13 cellular contexts compared by ENCODE assay signal in genomic region chr3:194540268-194540937, GRCh38. TPM values are rescaled to one million over a fixed set of nuclear protein-coding genes. Genes with fewer than 3 reads are reported as not detected.
DNase-seq lines count a peak whose midpoint lies in the region; ATAC-seq, FAIRE-seq and TF ChIP-seq lines count a peak whose summit lies in the region.
"Had no signal": no experiment of that assay in that cellular context is flagged by ENCODE, and none has a peak within 500 bp of the region (broad histone marks: within the 10 kb centered on the region; RNA-seq: fewer than 3 reads in every experiment).

No MANE protein-coding gene starts in this region.

- ATAC-seq in HepG2 (no peak), right lobe of liver (no peak), lung (ENCODE audit: insufficient read depth, low FRiP score) (no peak), upper lobe of right lung (peak; percentile 52)

- H3K9me3 Mint-ChIP-seq in activated T-helper 1 cell treated with anti-CD3 and anti-CD28 coated beads, Interleukin-12 subunit alpha, Interleukin-12 subunit beta, Interleukin-2, Interleukin-4 antibody, amounts not matched to agents 30 ng/mL and 10 ng/mL and 1 ng/mL, durations not matched to agents 14 hours and 24 hours and 36 hours = no peaks in the 10 kb centered on the region

- peaks cover 2% of the 10 kb centered on the region for H3K27me3 Mint-ChIP-seq in activated T-helper 1 cell treated with anti-CD3 and anti-CD28 coated beads, Interleukin-12 subunit alpha, Interleukin-12 subunit beta, Interleukin-2, Interleukin-4 antibody, amounts not matched to agents 30 ng/mL and 10 ng/mL and 1 ng/mL, durations not matched to agents 14 hours and 24 hours and 36 hours (ENCODE audit: insufficient read depth)

- in situ Hi-C loops in HepG2 (cut with HindIII; ENCODE audit: extremely low pct_ligation_motif_present, low pct_unique_long_range_greater_than_20kb) = no loop called here

- no peak overlapping the region for H3K27ac ChIP-seq in HepG2 (ENCODE audit: extremely low read length, insufficient read depth, low read length)
- no peak overlapping the region for H3K27ac ChIP-seq in right lobe of liver
- H3K27ac ChIP-seq in lung (ENCODE audit: low read depth in 1 of 2, low read length in 1 of 2) = no peak overlapping the region
- H3K27ac ChIP-seq in upper lobe of right lung = no peak overlapping the region
- H3K27ac ChIP-seq: suprapubic skin had no signal

- H2AFZ ChIP-seq in HepG2 (ENCODE audit: low read length) = peak overlapping the region; percentile 65

- TF ChIP-seq EP300 in HepG2 (IDR thresholded peaks at IDR 0.05; ENCODE audit: low read depth in 2 of 2, low read length in 2 of 2) = no peak
- no peak for TF ChIP-seq EP300 in HepG2 (CRISPR knock-in tag; IDR thresholded peaks at IDR 0.05; ENCODE audit: borderline replicate concordance)

- H3K79me2 ChIP-seq in HepG2 (ENCODE audit: insufficient read depth, low read length) = no peaks in the 10 kb centered on the region

- H3K9me3 ChIP-seq in HepG2 (ENCODE audit: low read length) = no peaks in the 10 kb centered on the region
- H3K9me3 ChIP-seq in right lobe of liver = no peaks in the 10 kb centered on the region
- H3K9me3 ChIP-seq in lung (ENCODE audit: control insufficient read depth in 2 of 2, insufficient read depth in 1 of 2, low read length in 1 of 2) = no peaks in the 10 kb centered on the region
- no peaks in the 10 kb centered on the region for H3K9me3 ChIP-seq in upper lobe of right lung
- H3K9me3 ChIP-seq: MG63, suprapubic skin had no signal

- intact Hi-C loops in HepG2 (cut with micrococcal nuclease; ENCODE audit: unreplicated experiment) (no loop called here), right lobe of liver (cut with DNase I) (no loop called here), upper lobe of right lung (cut with DNase I) (no loop called here)
- intact Hi-C loops in activated T-helper 1 cell treated with anti-CD3 and anti-CD28 coated beads, Interleukin-12 subunit alpha, Interleukin-12 subunit beta, Interleukin-2, Interleukin-4 antibody, amounts not matched to agents 30 ng/mL and 10 ng/mL and 1 ng/mL, durations not matched to agents 14 hours and 24 hours and 36 hours (cut with micrococcal nuclease) = no loop called here

- no peak for FAIRE-seq in HepG2 (lab: Jason Lieb, UNC)
- FAIRE-seq: frontal cortex had no signal

- TF ChIP-seq CTCF in HepG2 (CRISPR knock-in tag; IDR thresholded peaks at IDR 0.05) = no peak
- no peak for TF ChIP-seq CTCF in right lobe of liver (IDR thresholded peaks at IDR 0.05)
- no peak for TF ChIP-seq CTCF in lung (IDR thresholded peaks at IDR 0.05; ENCODE audit: control extremely low read depth, extremely low read depth)
- no peak for TF ChIP-seq CTCF in upper lobe of right lung (IDR thresholded peaks at IDR 0.05)
- no peak for TF ChIP-seq CTCF in GM20000 (IDR thresholded peaks at IDR 0.05; ENCODE audit: extremely low read depth, missing control alignments)
- TF ChIP-seq CTCF in GM10248 (IDR thresholded peaks at IDR 0.05; ENCODE audit: control extremely low read depth, extremely low read depth, low read depth, missing control alignments) = no peak

- POLR2A ChIA-PET in HepG2 (lab: Yijun Ruan, JAX) (no interaction called here), GM10248 (lab: Yijun Ruan, JAX) (no interaction called here)

- H3K9ac ChIP-seq in HepG2 (ENCODE audit: insufficient read depth, low read depth, low read length) = peak overlapping the region; percentile 9

- CTCF ChIA-PET in HepG2 (lab: Yijun Ruan, JAX; ENCODE audit: low intra/inter-chr PET ratio, low total read pairs) = no interaction called here
- CTCF ChIA-PET in GM10248 (lab: Yijun Ruan, JAX) = interaction anchor here (1.2 to 2.0 kb wide), 2 partner anchors 11 to 63 kb away, joined by 3 to 5 read pairs; no protein-coding TSS in a partner anchor

- H3K4me3 ChIP-seq in HepG2 (replicated peaks in 1 of 3; ENCODE audit: insufficient read depth in 1 of 3, low read depth in 2 of 3, low read length in 3 of 3) (no peak overlapping the region; a peak in 1 of 6 replicates), right lobe of liver (no peak overlapping the region), lung (no peak overlapping the region), upper lobe of right lung (no peak overlapping the region)
- H3K4me3 ChIP-seq: MG63, suprapubic skin had no signal

- H3K36me3 ChIP-seq in HepG2 (replicated peaks in 1 of 2; ENCODE audit: control insufficient read depth in 1 of 2, insufficient read depth in 2 of 2, low read length in 2 of 2) (no peaks in the 10 kb centered on the region), right lobe of liver (no peaks in the 10 kb centered on the region), lung (ENCODE audit: control insufficient read depth in 2 of 2, insufficient read depth in 2 of 2, low read length in 2 of 2) (no peaks in the 10 kb centered on the region), upper lobe of right lung (no peaks in the 10 kb centered on the region)
- H3K36me3 ChIP-seq: MG63, suprapubic skin had no signal

- BruUV-seq in HepG2 (replicated peaks; lab: Mats Ljungman, UMichigan) = no TSS peak

- no peak overlapping the region for H3K4me3 Mint-ChIP-seq in activated T-helper 1 cell treated with anti-CD3 and anti-CD28 coated beads, Interleukin-12 subunit alpha, Interleukin-12 subunit beta, Interleukin-2, Interleukin-4 antibody, amounts not matched to agents 30 ng/mL and 10 ng/mL and 1 ng/mL, durations not matched to agents 14 hours and 24 hours and 36 hours
- H3K4me3 Mint-ChIP-seq: CD8-positive, alpha-beta memory T cell had no signal

- 37% methylated on average over 8 of the region's 8 CpGs for WGBS in HepG2 (ENCODE audit: low lambda C conversion rate)
- whole genome bisulfite sequencing in right lobe of liver (ENCODE audit: insufficient coverage, low coverage, low lambda C conversion rate, missing lambda C conversion rate) = 66% methylated on average over 8 of the region's 8 CpGs
- 42 to 62% methylated on average over 8 of the region's 8 CpGs for WGBS in lung, 2 donors

- H3K36me3 Mint-ChIP-seq in activated T-helper 1 cell treated with anti-CD3 and anti-CD28 coated beads, Interleukin-12 subunit alpha, Interleukin-12 subunit beta, Interleukin-2, Interleukin-4 antibody, amounts not matched to agents 30 ng/mL and 10 ng/mL and 1 ng/mL, durations not matched to agents 14 hours and 24 hours and 36 hours (ENCODE audit: low read depth) = peaks cover 2% of the 10 kb centered on the region

- H3K27ac Mint-ChIP-seq in activated T-helper 1 cell treated with anti-CD3 and anti-CD28 coated beads, Interleukin-12 subunit alpha, Interleukin-12 subunit beta, Interleukin-2, Interleukin-4 antibody, amounts not matched to agents 30 ng/mL and 10 ng/mL and 1 ng/mL, durations not matched to agents 14 hours and 24 hours and 36 hours = peak overlapping the region; percentile 19

- H3K27me3 ChIP-seq in HepG2 (ENCODE audit: control insufficient read depth in 1 of 2, insufficient read depth in 2 of 2, low read length in 2 of 2) (no peaks in the 10 kb centered on the region), right lobe of liver (no peaks in the 10 kb centered on the region), lung (ENCODE audit: control insufficient read depth, insufficient read depth) (no peaks in the 10 kb centered on the region), upper lobe of right lung (no peaks in the 10 kb centered on the region)
- H3K27me3 ChIP-seq: MG63, suprapubic skin had no signal

- TF ChIP-seq POLR2A in HepG2 (IDR thresholded peaks at IDR 0.05; ENCODE audit: insufficient read depth in 1 of 2, low read depth in 2 of 2, low read length in 2 of 2) (no peak), right lobe of liver (IDR thresholded peaks at IDR 0.05) (no peak)

- H3K4me2 ChIP-seq in HepG2 (ENCODE audit: low read depth, low read length) = peak overlapping the region; percentile 41

- no peaks in the 10 kb centered on the region for H4K20me1 ChIP-seq in HepG2 (ENCODE audit: insufficient read depth, low read length)

- DNase-seq in HepG2 (ENCODE audit: low spot score) = no peak
- DNase-seq in right lobe of liver = no peak
- DNase-seq in activated T-helper 1 cell treated with anti-CD3 and anti-CD28 coated beads, Interleukin-12 subunit alpha, Interleukin-12 subunit beta, Interleukin-2, Interleukin-4 antibody, amounts not matched to agents 30 ng/mL and 10 ng/mL and 1 ng/mL, durations not matched to agents 14 hours and 24 hours and 36 hours (ENCODE audit: low spot score) = no peak
- peak; percentile 30 for DNase-seq in lung (ENCODE audit: low spot score)
- DNase-seq in upper lobe of right lung = no peak
- no peak for DNase-seq in GM20000 (ENCODE audit: low spot score)
- DNase-seq in GM10248 (ENCODE audit: extremely low spot score) = no peak
- no peak for DNase-seq in ureter (ENCODE audit: low spot score)
- DNase-seq: activated CD4-positive, alpha-beta T cell treated with anti-CD3 and anti-CD28 coated beads for 4 hours; CD8-positive, alpha-beta memory T cell; MG63 had no signal

- no peak for TF ChIP-seq RAD21 in HepG2 (CRISPR knock-in tag; IDR thresholded peaks at IDR 0.05)

- peaks cover 7% of the 10 kb centered on the region for H3K4me1 Mint-ChIP-seq in activated T-helper 1 cell treated with anti-CD3 and anti-CD28 coated beads, Interleukin-12 subunit alpha, Interleukin-12 subunit beta, Interleukin-2, Interleukin-4 antibody, amounts not matched to agents 30 ng/mL and 10 ng/mL and 1 ng/mL, durations not matched to agents 14 hours and 24 hours and 36 hours (ENCODE audit: low read depth)
- H3K4me1 Mint-ChIP-seq: CD8-positive, alpha-beta memory T cell had no signal

- peaks cover 67% of the 10 kb centered on the region for H3K4me1 ChIP-seq in HepG2 (ENCODE audit: insufficient read depth, low read length)
- H3K4me1 ChIP-seq in right lobe of liver = peaks cover 0 to 25% (median 11%) of the 10 kb centered on the region in 4 donors
- H3K4me1 ChIP-seq in lung (ENCODE audit: control insufficient read depth in 2 of 2, insufficient read depth in 2 of 2, low read length in 2 of 2) = peaks cover 0 to 5% of the 10 kb centered on the region in 2 donors
- H3K4me1 ChIP-seq in upper lobe of right lung = peaks cover 10% of the 10 kb centered on the region

RNA-seq across cellular contexts. Expression of gene ATP13A3, which starts 53.6 kb away (rescaled TPM):
- total RNA-seq in HepG2 (2016; rRNA removed; fragmentation: Illumina TruSeq; extraction: Trizol) (80.8 and 82.6 TPM in 2 replicates), right lobe of liver (100 to 1,000 TPM; 109 to 172 (median 145) TPM), lung (100 to 1,000 TPM in 1 of 2 donors, 10 to 100 TPM in 1; 92.0 to 166 TPM), upper lobe of right lung (101 TPM), ureter (68.5 TPM)
- 24.1 and 34.0 TPM in 2 replicates for total RNA-seq in HepG2 (2016; cell fraction: cytosol; rRNA removed; fragmentation: Illumina TruSeq; extraction: Trizol; ENCODE audit: low read depth)
- 77.1 and 79.8 TPM in 2 replicates for total RNA-seq in HepG2 (2016; cell fraction: insoluble cytoplasmic fraction; rRNA removed; fragmentation: Illumina TruSeq; extraction: Trizol)
- total RNA-seq in HepG2 (2016; cell fraction: membrane; rRNA removed; fragmentation: Illumina TruSeq; extraction: Trizol) = 63.8 and 77.4 TPM in 2 replicates
- 96.6 and 107 TPM in 2 replicates for total RNA-seq in HepG2 (2016; cell fraction: nucleus; rRNA removed; fragmentation: Illumina TruSeq; extraction: Trizol)
- polyA plus RNA-seq in HepG2 (2011; rRNA removed) (34.8 and 44.9 TPM in 2 replicates), lung (10 to 100 TPM; 26.6 to 58.9 TPM)
- 14.3 and 23.1 TPM in 2 replicates for polyA plus RNA-seq in HepG2 (2011; cell fraction: cytosol; rRNA removed)
- 23.0 and 36.3 TPM in 2 replicates for polyA plus RNA-seq in HepG2 (2011; cell fraction: nucleus; rRNA removed)
- 42.7 and 47.6 TPM in 2 replicates for polyA plus RNA-seq in HepG2 (2012)
- polyA plus RNA-seq in HepG2 (2016; cell fraction: cytosol; fragmentation: Illumina TruSeq; extraction: Trizol; ENCODE audit: low read depth) = 1.1 and 1.3 TPM in 2 replicates
- 25.7 and 29.2 TPM in 2 replicates for polyA plus RNA-seq in HepG2 (2016; cell fraction: insoluble cytoplasmic fraction; fragmentation: Illumina TruSeq; extraction: Trizol; ENCODE audit: low read depth)
- 7.0 and 8.6 TPM in 2 replicates for polyA plus RNA-seq in HepG2 (2016; cell fraction: membrane; fragmentation: Illumina TruSeq; extraction: Trizol; ENCODE audit: low read depth)
- 50.7 and 55.8 TPM in 2 replicates for polyA plus RNA-seq in HepG2 (2016; cell fraction: nucleus; fragmentation: Illumina TruSeq; extraction: Trizol; ENCODE audit: insufficient read depth, low read depth)
- polyA minus RNA-seq in HepG2 (2011; rRNA and poly(A)+ RNA removed; ENCODE audit: low replicate concordance) = 73.3 and 126 TPM in 2 replicates
- 74.1 and 95.7 TPM in 2 replicates for polyA minus RNA-seq in HepG2 (2011; cell fraction: cytosol; rRNA and poly(A)+ RNA removed)
- 164 and 199 TPM in 2 replicates for polyA minus RNA-seq in HepG2 (2011; cell fraction: nucleus; rRNA and poly(A)+ RNA removed)
- total RNA-seq in activated T-helper 1 cell treated with anti-CD3 and anti-CD28 coated beads, Interleukin-12 subunit alpha, Interleukin-12 subunit beta, Interleukin-2, Interleukin-4 antibody, amounts not matched to agents 30 ng/mL and 10 ng/mL and 1 ng/mL, durations not matched to agents 14 hours and 24 hours and 36 hours = 198 and 206 TPM in 2 replicates
